Comparison of ENCODE assay signal across 34 cellular contexts in genomic region chr5:145160679-145161078, GRCh38.
"Had no signal": no experiment of that assay in that cellular context is flagged by ENCODE, and none has a peak within 500 bp of the region (broad histone marks: within the 10 kb centered on the region; RNA-seq: fewer than 3 reads in every experiment).

No MANE protein-coding gene starts in this region.

- H3K27me3 Mint-ChIP-seq: activated CD4-positive, alpha-beta memory T cell treated with anti-CD3 and anti-CD28 coated beads, Interleukin-2, amount 10 ng/mL, durations not matched to agents 7 days and 5 days; activated CD8-positive, alpha-beta memory T cell treated with anti-CD3 and anti-CD28 coated beads, Interleukin-2, amount 10 ng/mL, durations not matched to agents 7 days and 5 days; activated naive CD4-positive, alpha-beta T cell treated with anti-CD3 and anti-CD28 coated beads, Interleukin-2, amount 10 ng/mL, durations not matched to agents 7 days and 5 days; activated naive CD8-positive, alpha-beta T cell; activated naive CD8-positive, alpha-beta T cell treated with anti-CD3 and anti-CD28 coated beads, Interleukin-2, amount 50 U/mL, for 24 hours; central memory CD8-positive, alpha-beta T cell had no signal

- ATAC-seq: activated CD8-positive, alpha-beta memory T cell treated with anti-CD3 and anti-CD28 coated beads, Interleukin-2, amount 10 ng/mL, durations not matched to agents 7 days and 5 days; activated naive CD8-positive, alpha-beta T cell treated with anti-CD3 and anti-CD28 coated beads, Interleukin-2, amount 50 U/mL, for 24 hours; Right ventricle myocardium inferior had no signal

- H3K4me2 ChIP-seq: KMS-11 had no signal

- H3K9ac ChIP-seq: KMS-11 had no signal

- H3K4me1 ChIP-seq: Peyer's patch had no signal

- DNase-seq: activated CD4-positive, alpha-beta memory T cell treated with anti-CD3 and anti-CD28 coated beads, Interleukin-2, amount 10 ng/mL, durations not matched to agents 7 days and 5 days; activated CD4-positive, alpha-beta T cell treated with anti-CD3 and anti-CD28 coated beads for 1 hour; activated CD4-positive, alpha-beta T cell treated with anti-CD3 and anti-CD28 coated beads for 48 hours; activated CD4-positive, CD25-positive, alpha-beta regulatory T cell; activated CD8-positive, alpha-beta memory T cell treated with anti-CD3 and anti-CD28 coated beads for 24 hours; activated CD8-positive, alpha-beta memory T cell treated with anti-CD3 and anti-CD28 coated beads, Interleukin-2, amount 10 ng/mL, durations not matched to agents 7 days and 5 days; activated CD8-positive, alpha-beta memory T cell treated with anti-CD3 and anti-CD28 coated beads, Interleukin-2, amount 50 U/mL, for 48 hours; activated effector memory CD4-positive, alpha-beta T cell treated with Interleukin-2 at 50 U/mL for 16 hours; activated naive CD4-positive, alpha-beta T cell treated with anti-CD3 and anti-CD28 coated beads, Interleukin-2, amount 10 ng/mL, durations not matched to agents 7 days and 5 days; activated naive CD8-positive, alpha-beta T cell treated with anti-CD3 and anti-CD28 coated beads, Interleukin-2, amount 50 U/mL, for 24 hours; activated T-cell treated with anti-CD3 and anti-CD28 coated beads, Interleukin-2, amount 50 U/mL, for 48 hours; anterior cingulate cortex; brain microvascular endothelial cell; NCI-H1092 treated with DMSO at 0.1 percent for 48 hours; NCI-H146; NCI-H187; NCI-H2029 treated with DMSO at 0.1 percent for 48 hours; NCI-H2107; NCI-H2171; NCI-H446 treated with DMSO at 0.1 percent for 48 hours; NCI-H524; Peyer's patch; SIG-M5; SW 1271; T-helper 1 cell; T-helper 2 cell; T-helper 9 cell had no signal

- H3K27ac Mint-ChIP-seq: activated CD4-positive, alpha-beta memory T cell treated with anti-CD3 and anti-CD28 coated beads, Interleukin-2, amount 10 ng/mL, durations not matched to agents 7 days and 5 days; activated CD8-positive, alpha-beta memory T cell treated with anti-CD3 and anti-CD28 coated beads, Interleukin-2, amount 10 ng/mL, durations not matched to agents 7 days and 5 days; activated naive CD4-positive, alpha-beta T cell treated with anti-CD3 and anti-CD28 coated beads, Interleukin-2, amount 10 ng/mL, durations not matched to agents 7 days and 5 days; activated naive CD8-positive, alpha-beta T cell; activated naive CD8-positive, alpha-beta T cell treated with anti-CD3 and anti-CD28 coated beads, Interleukin-2, amount 50 U/mL, for 24 hours had no signal

- H3K36me3 Mint-ChIP-seq: activated CD8-positive, alpha-beta memory T cell treated with anti-CD3 and anti-CD28 coated beads, Interleukin-2, amount 10 ng/mL, durations not matched to agents 7 days and 5 days; activated naive CD4-positive, alpha-beta T cell treated with anti-CD3 and anti-CD28 coated beads, Interleukin-2, amount 10 ng/mL, durations not matched to agents 7 days and 5 days; activated naive CD8-positive, alpha-beta T cell had no signal

- H3K4me3 ChIP-seq: cardiac muscle cell, Peyer's patch had no signal

- H3K27me3 ChIP-seq: brain microvascular endothelial cell, cardiac muscle cell, Peyer's patch had no signal

- H3K27ac ChIP-seq: brain microvascular endothelial cell, cardiac muscle cell, KMS-11, Peyer's patch, RWPE1, VCaP had no signal

- H3K36me3 ChIP-seq: brain microvascular endothelial cell, cardiac muscle cell, Peyer's patch had no signal

- H3K4me1 Mint-ChIP-seq: activated CD4-positive, alpha-beta memory T cell treated with anti-CD3 and anti-CD28 coated beads, Interleukin-2, amount 10 ng/mL, durations not matched to agents 7 days and 5 days; activated CD8-positive, alpha-beta memory T cell treated with anti-CD3 and anti-CD28 coated beads, Interleukin-2, amount 10 ng/mL, durations not matched to agents 7 days and 5 days; activated naive CD4-positive, alpha-beta T cell treated with anti-CD3 and anti-CD28 coated beads, Interleukin-2, amount 10 ng/mL, durations not matched to agents 7 days and 5 days; activated naive CD8-positive, alpha-beta T cell treated with anti-CD3 and anti-CD28 coated beads, Interleukin-2, amount 50 U/mL, for 24 hours; central memory CD8-positive, alpha-beta T cell had no signal

- H3K4me3 Mint-ChIP-seq: activated CD4-positive, alpha-beta memory T cell treated with anti-CD3 and anti-CD28 coated beads, Interleukin-2, amount 10 ng/mL, durations not matched to agents 7 days and 5 days; activated CD8-positive, alpha-beta memory T cell treated with anti-CD3 and anti-CD28 coated beads, Interleukin-2, amount 10 ng/mL, durations not matched to agents 7 days and 5 days; activated naive CD4-positive, alpha-beta T cell treated with anti-CD3 and anti-CD28 coated beads, Interleukin-2, amount 10 ng/mL, durations not matched to agents 7 days and 5 days; activated naive CD8-positive, alpha-beta T cell; activated naive CD8-positive, alpha-beta T cell treated with anti-CD3 and anti-CD28 coated beads, Interleukin-2, amount 50 U/mL, for 24 hours; central memory CD8-positive, alpha-beta T cell had no signal
